1 cellular context compared by ENCODE assay signal in genomic region chr3:111173328-111173900, GRCh38.
TF ChIP-seq lines count a peak whose summit lies in the region.

No MANE protein-coding gene starts in this region.

TF ChIP-seq in SK-N-SH treated with all-trans-retinoic acid at 6 μM for 48 hours, 23 proteins besides CTCF, POLR2A, EP300 and RAD21 (continued from another document):
- TF ChIP-seq TOX (CRISPR knock-in tag; IDR thresholded peaks at IDR 0.05; ENCODE audit: borderline replicate concordance), result no peak
- TF ChIP-seq CSDC2 (CRISPR knock-in tag; IDR thresholded peaks at IDR 0.05), result no peak
- TF ChIP-seq RARB (CRISPR knock-in tag; IDR thresholded peaks at IDR 0.05), result no peak
- TF ChIP-seq POU6F1 (CRISPR knock-in tag; IDR thresholded peaks at IDR 0.05; ENCODE audit: borderline replicate concordance, low read depth), result no peak
- no peak for TF ChIP-seq TSHZ2 (CRISPR knock-in tag; IDR thresholded peaks at IDR 0.05)
- TF ChIP-seq ZFP3 (CRISPR knock-in tag; IDR thresholded peaks at IDR 0.05), result no peak
TF ChIP-seq in SK-N-SH treated with all-trans-retinoic acid at 6 μM for 48 hours: peak in this region for 0.
